ENCODE assay signal across 8 cellular contexts in the genomic region with DNA sequence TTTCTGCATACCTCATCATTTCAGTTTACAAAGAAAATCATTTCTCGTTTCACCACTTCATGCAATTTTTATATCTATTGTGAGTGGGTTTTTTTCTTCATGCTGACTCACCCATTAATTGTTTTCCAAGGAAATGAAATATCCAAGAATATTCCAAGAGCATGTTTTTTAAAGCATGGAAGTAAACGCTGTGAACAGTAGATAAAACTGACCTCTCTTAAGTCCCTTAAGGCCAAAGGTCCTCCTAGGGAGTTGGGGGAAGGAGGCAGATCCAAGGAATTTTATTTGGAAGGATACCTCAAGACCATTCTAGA. TPM values are rescaled to one million over a fixed set of nuclear protein-coding genes. Genes with fewer than 3 reads are reported as not detected.
A peak's percentile ranks its signal among the peaks of the same experiment; 100 is the strongest.
DNase-seq lines count a peak whose midpoint lies in the region; ATAC-seq, FAIRE-seq and TF ChIP-seq lines count a peak whose summit lies in the region.

No MANE protein-coding gene starts in this region.

- no peak overlapping the region for H2BK5ac ChIP-seq in neuronal stem cell (ENCODE audit: low read length)

- H2AFZ ChIP-seq in PC-3 (ENCODE audit: low read length) (peak overlapping the region; percentile 97), neuronal stem cell (ENCODE audit: low read length) (peak overlapping the region; percentile 86)

- no peaks in the 10 kb centered on the region for H3K36me3 Mint-ChIP-seq in CD4-positive, alpha-beta memory T cell

- H3K9me3 Mint-ChIP-seq in CD4-positive, alpha-beta memory T cell = peaks cover 0 to 4% (median 0%) of the 10 kb centered on the region in 8 donors

- H2BK12ac ChIP-seq in neuronal stem cell (ENCODE audit: low read length) = no peak overlapping the region

- H3K23ac ChIP-seq in neuronal stem cell (ENCODE audit: low read depth, low read length, poor library complexity) = no peak overlapping the region

- H2BK120ac ChIP-seq in neuronal stem cell (ENCODE audit: low read depth, low read length) = no peak overlapping the region

- no CpG with 5 or more reads among the region's 2 CpGs for WGBS in neuronal stem cell (ENCODE audit: extremely low coverage in 2 of 2, insufficient read length in 2 of 2, insufficient replicate concordance in 1 of 2), 2 donors
- WGBS in aorta, 2 donors = 0 to 2% methylated on average over 2 of the region's 2 CpGs

- peak overlapping the region; percentile 40 to 83 (median 69) for H3K4me3 Mint-ChIP-seq in CD4-positive, alpha-beta memory T cell

- H3K9me3 ChIP-seq in CD4-positive, alpha-beta memory T cell (ENCODE audit: control insufficient read depth in 1 of 2, low read length in 2 of 2) = no peaks in the 10 kb centered on the region
- H3K9me3 ChIP-seq in PC-3 (ENCODE audit: low read length) (no peaks in the 10 kb centered on the region), endocrine pancreas (ENCODE audit: control insufficient read depth, low read length) (no peaks in the 10 kb centered on the region), neuronal stem cell (replicated peaks in 1 of 2; ENCODE audit: control insufficient read depth in 2 of 2, insufficient read depth in 1 of 2, low read depth in 1 of 2, low read length in 2 of 2) (no peaks in the 10 kb centered on the region), aorta (ENCODE audit: control insufficient read depth, low read length) (no peaks in the 10 kb centered on the region)

- no peak for DNase-seq in CD4-positive, alpha-beta memory T cell
- peak; percentile 5 for DNase-seq in PC-3
- no peak for DNase-seq in neuronal stem cell (ENCODE audit: low spot score)
- DNase-seq in aorta = no peak
- no peak for DNase-seq in urothelium cell line (ENCODE audit: low spot score)

- H3K4ac ChIP-seq in neuronal stem cell (ENCODE audit: low read length) = no peak overlapping the region

- POLR2A ChIA-PET in CD4-positive, alpha-beta memory T cell (lab: Charles Lee; ENCODE audit: partially characterized antibody) = no interaction called here
- POLR2A ChIA-PET in PC-3 (lab: Charles Lee; ENCODE audit: unreplicated experiment) = no interaction called here

- peak overlapping the region in 1 of 2 donors; percentile 40 for H3K4me3 ChIP-seq in CD4-positive, alpha-beta memory T cell (ENCODE audit: low read length in 2 of 2)
- H3K4me3 ChIP-seq in PC-3 (ENCODE audit: low read length) = peak overlapping the region; percentile 80
- peak overlapping the region; percentile 82 for H3K4me3 ChIP-seq in endocrine pancreas (ENCODE audit: control insufficient read depth, insufficient read depth, low read length)
- peak overlapping the region in 1 of 2 donors; percentile 38 for H3K4me3 ChIP-seq in neuronal stem cell (ENCODE audit: low read length in 2 of 2)
- no peak overlapping the region for H3K4me3 ChIP-seq in aorta (ENCODE audit: low read length in 2 of 2)

- CTCF ChIA-PET in CD4-positive, alpha-beta memory T cell (lab: Charles Lee; ENCODE audit: partially characterized antibody) = no interaction called here
- CTCF ChIA-PET in PC-3 (lab: Charles Lee) = no interaction called here

- no peak overlapping the region for H4K8ac ChIP-seq in neuronal stem cell (ENCODE audit: low read depth, low read length)

- H3K27me3 ChIP-seq in CD4-positive, alpha-beta memory T cell (ENCODE audit: insufficient read depth, low read length) = peaks cover 10% of the 10 kb centered on the region
- H3K27me3 ChIP-seq in PC-3 (ENCODE audit: low read length) (no peaks in the 10 kb centered on the region), endocrine pancreas (ENCODE audit: control insufficient read depth, insufficient read depth, low read length) (no peaks in the 10 kb centered on the region), neuronal stem cell (ENCODE audit: control insufficient read depth in 3 of 3, insufficient read depth in 3 of 3, low read depth in 1 of 3, low read length in 3 of 3) (peaks cover 0 to 76% (median 0%) of the 10 kb centered on the region in 3 experiments), aorta (ENCODE audit: control insufficient read depth in 1 of 2, insufficient read depth in 2 of 2, low read length in 1 of 2) (no peaks in the 10 kb centered on the region)

- H3K9me2 ChIP-seq in PC-3 (replicated peaks; ENCODE audit: low read length) = no peaks in the 10 kb centered on the region

- H3F3A ChIP-seq in PC-3 (ENCODE audit: low read length, unreplicated experiment) = no peaks in the 10 kb centered on the region

- H3K27ac Mint-ChIP-seq in CD4-positive, alpha-beta memory T cell = peak overlapping the region in 2 of 7 donors; percentile 11 to 19

- H2BK15ac ChIP-seq in neuronal stem cell (ENCODE audit: low read length) = no peak overlapping the region

- intact Hi-C loops in CD4-positive, alpha-beta memory T cell (cut with micrococcal nuclease) = loop anchor here (2.0 kb wide), 1 partner anchor 240 kb away; no protein-coding TSS in a partner anchor
- intact Hi-C loops in PC-3 (cut with micrococcal nuclease) (no loop called here), aorta (cut with DNase I) (loop anchor here (5.0 to 10.0 kb wide), 2 partner anchors 310 to 462 kb away; no protein-coding TSS in a partner anchor)

- no peak for TF ChIP-seq CTCF in PC-3 (conservative IDR thresholded peaks at IDR 0.05; ENCODE audit: low read depth, low read length)

- H4K91ac ChIP-seq in neuronal stem cell (ENCODE audit: low read depth, low read length, poor library complexity) = no peak overlapping the region

- no peak for FAIRE-seq in urothelium cell line (lab: Jason Lieb, UNC)

- no peaks in the 10 kb centered on the region for H3K36me3 ChIP-seq in CD4-positive, alpha-beta memory T cell (ENCODE audit: insufficient read depth, low read length)
- H3K36me3 ChIP-seq in PC-3 (ENCODE audit: low read depth, low read length) = no peaks in the 10 kb centered on the region
- H3K36me3 ChIP-seq in endocrine pancreas (ENCODE audit: control insufficient read depth, insufficient read depth, low read length) = no peaks in the 10 kb centered on the region
- no peaks in the 10 kb centered on the region for H3K36me3 ChIP-seq in neuronal stem cell (replicated peaks in 1 of 2; ENCODE audit: control insufficient read depth in 2 of 2, insufficient read depth in 2 of 2, low read length in 2 of 2)
- H3K36me3 ChIP-seq in aorta (ENCODE audit: control insufficient read depth in 1 of 2, insufficient read depth in 2 of 2, low read length in 1 of 2) = no peaks in the 10 kb centered on the region

- H3K14ac ChIP-seq in neuronal stem cell (ENCODE audit: low read length) = no peak overlapping the region

- H3K4me1 Mint-ChIP-seq in CD4-positive, alpha-beta memory T cell = peaks cover 13 to 23% (median 23%) of the 10 kb centered on the region in 4 donors

- H3K27me3 Mint-ChIP-seq in CD4-positive, alpha-beta memory T cell = peaks cover 34 to 41% of the 10 kb centered on the region in 2 donors

- no peak overlapping the region for H3K27ac ChIP-seq in CD4-positive, alpha-beta memory T cell (ENCODE audit: low read depth, low read length)
- peak overlapping the region; percentile 82 for H3K27ac ChIP-seq in PC-3 (ENCODE audit: low read length)
- H3K27ac ChIP-seq in neuronal stem cell (replicated peaks; ENCODE audit: low read length) = no peak overlapping the region
- peak overlapping the region in 1 of 2 donors; percentile 71 for H3K27ac ChIP-seq in aorta (ENCODE audit: low read depth in 1 of 2, low read length in 2 of 2)

- peaks cover 5% of the 10 kb centered on the region; the same call in 1 of the 2 replicates for H4K20me1 ChIP-seq in PC-3 (ENCODE audit: low read length)

- peaks cover 20% of the 10 kb centered on the region for H3K4me1 ChIP-seq in CD4-positive, alpha-beta memory T cell (ENCODE audit: insufficient read depth, low read length)
- peaks cover 29% of the 10 kb centered on the region for H3K4me1 ChIP-seq in PC-3 (ENCODE audit: insufficient read depth, low read length)
- no peaks in the 10 kb centered on the region for H3K4me1 ChIP-seq in endocrine pancreas (ENCODE audit: control insufficient read depth, insufficient read depth, low read length)
- H3K4me1 ChIP-seq in neuronal stem cell (ENCODE audit: control insufficient read depth in 2 of 2, insufficient read depth in 1 of 2, low read depth in 1 of 2, low read length in 2 of 2) = peaks cover 5 to 6% of the 10 kb centered on the region in 2 donors
- no peaks in the 10 kb centered on the region for H3K4me1 ChIP-seq in aorta (ENCODE audit: control insufficient read depth in 1 of 2, insufficient read depth in 2 of 2, low read length in 2 of 2)

- ATAC-seq in PC-3 (no peak), HG03095 (IDR thresholded peaks at IDR 0.05; ENCODE audit: unreplicated experiment) (no peak), aorta (ENCODE audit: low FRiP score) (no peak), GM21786 (IDR thresholded peaks at IDR 0.05; ENCODE audit: unreplicated experiment) (no peak)

- no peaks in the 10 kb centered on the region for H3K79me1 ChIP-seq in neuronal stem cell (ENCODE audit: low read depth, low read length)

- BruUV-seq in PC-3 (replicated peaks; lab: Mats Ljungman, UMichigan) = no TSS peak

- H3K9ac ChIP-seq in PC-3 (ENCODE audit: low read length) (peak overlapping the region; percentile 87), endocrine pancreas (ENCODE audit: control insufficient read depth, insufficient read depth, low read length) (peak overlapping the region; percentile 92), neuronal stem cell (ENCODE audit: low read depth, low read length, poor library complexity) (no peak overlapping the region)

- H3K79me2 ChIP-seq in PC-3 (ENCODE audit: low read length) = peaks cover 22% of the 10 kb centered on the region

- no peak overlapping the region for H2AK5ac ChIP-seq in neuronal stem cell (ENCODE audit: low read depth, low read length)

- H3K18ac ChIP-seq in neuronal stem cell (ENCODE audit: low read length) = no peak overlapping the region

- H3K4me2 ChIP-seq in PC-3 (ENCODE audit: low read length) (peak overlapping the region; percentile 85), neuronal stem cell (ENCODE audit: insufficient read depth, low read length, poor library complexity, severe bottlenecking) (peak overlapping the region; percentile 70)

RNA-seq across cellular contexts. Expression of a gene that starts 2.6 kb away (rescaled TPM):
- total RNA-seq in CD4-positive, alpha-beta memory T cell = under 1 TPM; 0.50 to 0.58 TPM
- not detected for polyA plus RNA-seq in CD4-positive, alpha-beta memory T cell
- 24.7 and 26.7 TPM in 2 replicates for total RNA-seq in PC-3 (2014; rRNA removed)
- 37.8 TPM for polyA plus RNA-seq in neuronal stem cell (2013, experiment 1 of 2)
- polyA plus RNA-seq in neuronal stem cell (2013, experiment 2 of 2) = 37.2 TPM
- 100 to 1,000 TPM in 1 of 2 donors, 10 to 100 TPM in 1; 99.8 to 101 TPM for total RNA-seq in aorta
- polyA plus RNA-seq in aorta = 10 to 100 TPM; 22.7 to 28.9 TPM

RNA-seq across cellular contexts. Expression of a gene that starts 39.8 kb away (rescaled TPM):
- under 1 TPM in 1 of 2 experiments, not detected in 1; 0.41 TPM for total RNA-seq in CD4-positive, alpha-beta memory T cell
- polyA plus RNA-seq in CD4-positive, alpha-beta memory T cell = not detected
- total RNA-seq in PC-3 (2014; rRNA removed) (0.63 and 1.8 TPM in 2 replicates), aorta (10 to 100 TPM; 37.5 to 49.2 TPM)
- 622 TPM for polyA plus RNA-seq in neuronal stem cell (2013, experiment 1 of 2)
- 598 TPM for polyA plus RNA-seq in neuronal stem cell (2013, experiment 2 of 2)
- 100 to 1,000 TPM in 1 of 2 donors, 10 to 100 TPM in 1; 85.1 to 110 TPM for polyA plus RNA-seq in aorta

Comparison
In these comparisons a context has a peak if more than half of its experiments do, and no peak if none do; other contexts are left out.
1. H3K4me3 ChIP-seq: peak in PC-3 (single experiment) and endocrine pancreas (single experiment); none in aorta (0 of 2).
2. RNA of a gene that starts 2.6 kb away (total RNA-seq): 99.8 to 101 TPM in aorta and 24.7 to 26.7 TPM in PC-3; 0.50 to 0.58 TPM in CD4-positive, alpha-beta memory T cell; every median in the first group is over 10 times any median in the second.
3. RNA of a gene that starts 39.8 kb away (total RNA-seq): 37.5 to 49.2 TPM in aorta; 0.63 to 1.8 TPM in PC-3 and 0.41 TPM in CD4-positive, alpha-beta memory T cell; every median in the first group is over 10 times any median in the second.